In the genomic region with DNA sequence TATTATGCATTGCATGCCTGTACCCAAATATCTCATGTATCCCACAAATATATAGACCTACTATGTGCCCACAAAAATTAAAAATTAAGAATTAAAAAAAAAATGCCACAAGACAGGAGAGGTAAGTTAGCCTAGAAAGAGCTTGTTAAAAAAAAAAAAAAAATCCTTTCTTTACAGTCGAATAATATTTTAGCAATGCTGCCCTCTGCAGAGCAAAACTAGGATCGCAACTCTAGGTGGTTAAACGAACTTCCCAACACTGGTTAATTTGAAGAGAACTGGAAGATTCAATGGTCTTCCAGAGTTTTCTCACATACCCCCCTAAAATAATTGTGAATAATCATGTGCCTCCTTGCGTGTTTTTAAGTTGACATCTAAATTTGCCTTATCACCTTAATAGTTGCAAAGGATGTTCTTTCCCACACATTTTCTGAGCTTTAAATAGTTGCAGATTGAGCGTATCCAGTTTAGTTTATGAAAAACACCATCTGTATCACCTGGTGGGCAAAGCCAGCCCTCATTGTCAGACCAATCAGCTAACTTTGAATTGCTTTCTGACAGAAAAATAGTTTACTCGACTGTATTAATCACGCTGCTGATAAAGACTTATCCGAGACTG, we compare ENCODE assay signal across 8 cellular contexts. TPM values are rescaled to one million over a fixed set of nuclear protein-coding genes. Genes with fewer than 3 reads are reported as not detected.
A peak's percentile ranks its signal among the peaks of the same experiment; 100 is the strongest.
DNase-seq lines count a peak whose midpoint lies in the region; ATAC-seq lines count a peak whose summit lies in the region.

No MANE protein-coding gene starts in this region.

- H3K9me3 Mint-ChIP-seq in dendritic cell treated with granulocyte-macrophage colony-stimulating factor and Interleukin-4, amounts not matched to agents 40 ng/mL and 50 ng/mL, for 4 days = no peaks in the 10 kb centered on the region

- intact Hi-C loops in dendritic cell treated with granulocyte-macrophage colony-stimulating factor and Interleukin-4, amounts not matched to agents 40 ng/mL and 50 ng/mL, for 4 days (cut with micrococcal nuclease) = loop anchor here (1.0 to 10.0 kb wide), 3 partner anchors 246 to 455 kb away; no protein-coding TSS in a partner anchor

- ATAC-seq in GM19324 (IDR thresholded peaks at IDR 0.05; ENCODE audit: low FRiP score, unreplicated experiment) = no peak

- no peaks in the 10 kb centered on the region for H3K27me3 Mint-ChIP-seq in dendritic cell treated with granulocyte-macrophage colony-stimulating factor and Interleukin-4, amounts not matched to agents 40 ng/mL and 50 ng/mL, for 4 days

- peak overlapping the region; percentile 94 for H3K27ac Mint-ChIP-seq in dendritic cell treated with granulocyte-macrophage colony-stimulating factor and Interleukin-4, amounts not matched to agents 40 ng/mL and 50 ng/mL, for 4 days

- no peak overlapping the region for H3K4me3 Mint-ChIP-seq in dendritic cell treated with granulocyte-macrophage colony-stimulating factor and Interleukin-4, amounts not matched to agents 40 ng/mL and 50 ng/mL, for 4 days

- DNase-seq in NOMO-1 (lab: John Stamatoyannopoulos, UW; ENCODE audit: unreplicated experiment in 2 of 2) = peak; percentile 37 to 50
- DNase-seq in NOMO-1 treated with dmso at 0.1 percent for 144 hours (lab: John Stamatoyannopoulos, UW; ENCODE audit: unreplicated experiment) = no peak
- DNase-seq in NCI-H2171 treated with DMSO at 0.1 percent for 48 hours (lab: John Stamatoyannopoulos, UW) = peak; percentile 82
- DNase-seq in activated CD4-positive, alpha-beta T cell treated with anti-CD3 and anti-CD28 coated beads for 48 hours = peak; percentile 76
- DNase-seq in lung microvascular endothelial cell (ENCODE audit: low read depth in 2 of 2) = peak; percentile 72 to 81
- DNase-seq in stimulated activated CD8-positive, alpha-beta memory T cell treated with anti-CD3 and anti-CD28 coated beads, Interleukin-2, amount 100 ng/mL, for 48 hours (ENCODE audit: low read depth in 2 of 2) = peak; percentile 36 to 57

- no peaks in the 10 kb centered on the region for H3K36me3 Mint-ChIP-seq in dendritic cell treated with granulocyte-macrophage colony-stimulating factor and Interleukin-4, amounts not matched to agents 40 ng/mL and 50 ng/mL, for 4 days (ENCODE audit: low read depth)

- H3K4me1 Mint-ChIP-seq in dendritic cell treated with granulocyte-macrophage colony-stimulating factor and Interleukin-4, amounts not matched to agents 40 ng/mL and 50 ng/mL, for 4 days (ENCODE audit: low read depth) = peaks cover 63% of the 10 kb centered on the region

RNA-seq across cellular contexts. Expression of gene RCBTB2, which starts 47.4 kb away (rescaled TPM):
- total RNA-seq in lung microvascular endothelial cell = 10.0 and 15.3 TPM in 2 replicates
